11 cellular contexts compared by ENCODE assay signal in the genomic region with DNA sequence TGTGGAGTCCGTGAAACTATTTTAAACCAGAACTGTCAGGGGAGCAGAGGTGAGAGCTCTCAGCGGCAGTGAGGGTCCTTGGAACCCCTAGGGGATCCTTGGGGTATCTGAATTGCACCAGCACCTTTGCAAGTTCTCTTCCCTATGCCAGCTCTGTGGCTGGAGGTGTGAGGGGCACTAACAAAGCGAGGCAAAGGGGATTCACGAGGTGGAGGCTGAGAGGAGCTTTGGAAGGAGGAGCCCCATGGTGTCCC. TPM values are rescaled to one million over a fixed set of nuclear protein-coding genes. Genes with fewer than 3 reads are reported as not detected.
DNase-seq lines count a peak whose midpoint lies in the region; ATAC-seq and TF ChIP-seq lines count a peak whose summit lies in the region.
"Had no signal": no experiment of that assay in that cellular context is flagged by ENCODE, and none has a peak within 500 bp of the region (broad histone marks: within the 10 kb centered on the region; RNA-seq: fewer than 3 reads in every experiment).

No MANE protein-coding gene starts in this region.

- no peak overlapping the region for H3K4me3 Mint-ChIP-seq in activated naive CD4-positive, alpha-beta T cell treated with anti-CD3 and anti-CD28 coated beads, Interleukin-2, amount 10 ng/mL, durations not matched to agents 7 days and 5 days
- H3K4me3 Mint-ChIP-seq in activated naive CD4-positive, alpha-beta T cell treated with anti-CD3 and anti-CD28 coated beads for 36 hours, result no peak overlapping the region
- H3K4me3 Mint-ChIP-seq in activated T-helper 17 cell treated with anti-CD3 and anti-CD28 coated beads, Interleukin-2, amount 50 U/mL, for 72 hours, result peak overlapping the region; percentile 27

- intact Hi-C loops in activated naive CD4-positive, alpha-beta T cell treated with anti-CD3 and anti-CD28 coated beads for 36 hours (cut with micrococcal nuclease), result no loop called here
- intact Hi-C loops in lower lobe of right lung (cut with DNase I), result no loop called here
- intact Hi-C loops in left colon (cut with DNase I, micrococcal nuclease), result no loop called here

- peaks cover 50% of the 10 kb centered on the region for H3K36me3 Mint-ChIP-seq in activated naive CD4-positive, alpha-beta T cell treated with anti-CD3 and anti-CD28 coated beads, Interleukin-2, amount 10 ng/mL, durations not matched to agents 7 days and 5 days
- peaks cover 28% of the 10 kb centered on the region for H3K36me3 Mint-ChIP-seq in activated naive CD4-positive, alpha-beta T cell treated with anti-CD3 and anti-CD28 coated beads for 36 hours (ENCODE audit: low read depth)
- H3K36me3 Mint-ChIP-seq in activated T-helper 17 cell treated with anti-CD3 and anti-CD28 coated beads, Interleukin-2, amount 50 U/mL, for 72 hours (ENCODE audit: low read depth), result peaks cover 59% of the 10 kb centered on the region

- peak overlapping the region; percentile 59 for H3K27ac ChIP-seq in lower lobe of right lung
- H3K27ac ChIP-seq in temporal lobe (ENCODE audit: low read depth, low read length), result peak overlapping the region; percentile 72

- no peaks in the 10 kb centered on the region for H3K9me3 Mint-ChIP-seq in activated naive CD4-positive, alpha-beta T cell treated with anti-CD3 and anti-CD28 coated beads, Interleukin-2, amount 10 ng/mL, durations not matched to agents 7 days and 5 days
- no peaks in the 10 kb centered on the region for H3K9me3 Mint-ChIP-seq in activated naive CD4-positive, alpha-beta T cell treated with anti-CD3 and anti-CD28 coated beads for 36 hours
- no peaks in the 10 kb centered on the region for H3K9me3 Mint-ChIP-seq in activated T-helper 17 cell treated with anti-CD3 and anti-CD28 coated beads, Interleukin-2, amount 50 U/mL, for 72 hours

- ATAC-seq in activated T-helper 17 cell treated with anti-CD3 and anti-CD28 coated beads, Interleukin-2, amount 50 U/mL, for 72 hours (replicated peaks), result no peak
- ATAC-seq in lower lobe of right lung, result no peak
- ATAC-seq in GM19463 (IDR thresholded peaks at IDR 0.05; ENCODE audit: unreplicated experiment), result no peak
- ATAC-seq in left colon, result no peak

- TF ChIP-seq CTCF in lower lobe of right lung (IDR thresholded peaks at IDR 0.05), result no peak

- no peak for DNase-seq in activated naive CD4-positive, alpha-beta T cell treated with anti-CD3 and anti-CD28 coated beads, Interleukin-2, amount 10 ng/mL, durations not matched to agents 7 days and 5 days
- DNase-seq in activated naive CD4-positive, alpha-beta T cell treated with anti-CD3 and anti-CD28 coated beads for 36 hours, result no peak
- DNase-seq in lower lobe of right lung (no peak), NCI-H2196 treated with DMSO at 0.1 percent for 48 hours (lab: John Stamatoyannopoulos, UW; ENCODE audit: unreplicated experiment) (no peak), left colon (no peak)
- DNase-seq: NCI-H1930, SIG-M5 had no signal

- peaks cover 49% of the 10 kb centered on the region for H3K4me1 Mint-ChIP-seq in activated naive CD4-positive, alpha-beta T cell treated with anti-CD3 and anti-CD28 coated beads, Interleukin-2, amount 10 ng/mL, durations not matched to agents 7 days and 5 days
- H3K4me1 Mint-ChIP-seq in activated naive CD4-positive, alpha-beta T cell treated with anti-CD3 and anti-CD28 coated beads for 36 hours (ENCODE audit: low read depth), result peaks cover 25% of the 10 kb centered on the region
- H3K4me1 Mint-ChIP-seq in activated T-helper 17 cell treated with anti-CD3 and anti-CD28 coated beads, Interleukin-2, amount 50 U/mL, for 72 hours, result peaks cover 25% of the 10 kb centered on the region

- peak overlapping the region; percentile 53 for H3K27ac Mint-ChIP-seq in activated naive CD4-positive, alpha-beta T cell treated with anti-CD3 and anti-CD28 coated beads, Interleukin-2, amount 10 ng/mL, durations not matched to agents 7 days and 5 days
- H3K27ac Mint-ChIP-seq in activated naive CD4-positive, alpha-beta T cell treated with anti-CD3 and anti-CD28 coated beads for 36 hours, result no peak overlapping the region
- H3K27ac Mint-ChIP-seq in activated T-helper 17 cell treated with anti-CD3 and anti-CD28 coated beads, Interleukin-2, amount 50 U/mL, for 72 hours, result peak overlapping the region; percentile 68

- no peaks in the 10 kb centered on the region for H3K36me3 ChIP-seq in lower lobe of right lung
- H3K36me3 ChIP-seq: BE2C had no signal

- no peaks in the 10 kb centered on the region for H3K27me3 Mint-ChIP-seq in activated naive CD4-positive, alpha-beta T cell treated with anti-CD3 and anti-CD28 coated beads, Interleukin-2, amount 10 ng/mL, durations not matched to agents 7 days and 5 days
- H3K27me3 Mint-ChIP-seq in activated naive CD4-positive, alpha-beta T cell treated with anti-CD3 and anti-CD28 coated beads for 36 hours (ENCODE audit: low read depth), result no peaks in the 10 kb centered on the region
- no peaks in the 10 kb centered on the region for H3K27me3 Mint-ChIP-seq in activated T-helper 17 cell treated with anti-CD3 and anti-CD28 coated beads, Interleukin-2, amount 50 U/mL, for 72 hours

- H3K27me3 ChIP-seq in lower lobe of right lung (ENCODE audit: low read depth), result no peaks in the 10 kb centered on the region
- H3K27me3 ChIP-seq: BE2C had no signal

- H3K4me1 ChIP-seq in lower lobe of right lung, result peaks cover 46% of the 10 kb centered on the region

- H3K9me3 ChIP-seq in lower lobe of right lung, result no peaks in the 10 kb centered on the region
- H3K9me3 ChIP-seq: BE2C had no signal

- CTCF ChIA-PET in activated naive CD4-positive, alpha-beta T cell treated with anti-CD3 and anti-CD28 coated beads, Interleukin-2, amount 10 ng/mL, durations not matched to agents 7 days and 5 days (lab: Charles Lee), result interaction anchor here (1.7 kb wide), 1 partner anchor 15 kb away, joined by 3 read pairs; no protein-coding TSS in a partner anchor
- CTCF ChIA-PET in activated naive CD4-positive, alpha-beta T cell treated with anti-CD3 and anti-CD28 coated beads for 36 hours (lab: Charles Lee), result interaction anchor here (0.9 kb wide), 1 partner anchor 11 kb away, joined by 4 read pairs; no protein-coding TSS in a partner anchor

- no peak overlapping the region for H3K4me3 ChIP-seq in lower lobe of right lung

RNA-seq across cellular contexts. Expression of a gene that starts 49.5 kb away (rescaled TPM):
- total RNA-seq in activated naive CD4-positive, alpha-beta T cell treated with anti-CD3 and anti-CD28 coated beads for 36 hours, result 10 to 100 TPM; 42.4 to 42.7 TPM
- total RNA-seq in activated T-helper 17 cell treated with anti-CD3 and anti-CD28 coated beads, Interleukin-2, amount 50 U/mL, for 72 hours, result 10 to 100 TPM; 28.0 to 32.0 TPM
- total RNA-seq in lower lobe of right lung, result 4.5 TPM
- 6.6 TPM for total RNA-seq in temporal lobe
- total RNA-seq in left colon, result 10 to 100 TPM; 35.4 to 50.1 TPM
